In genomic region chr12:103114296-103115055, GRCh38 we compare ENCODE assay signal across 10 cellular contexts.
DNase-seq lines count a peak whose midpoint lies in the region; ATAC-seq and TF ChIP-seq lines count a peak whose summit lies in the region.
"Had no signal": no experiment of that assay in that cellular context is flagged by ENCODE, and none has a peak within 500 bp of the region (broad histone marks: within the 10 kb centered on the region; RNA-seq: fewer than 3 reads in every experiment).

No MANE protein-coding gene starts in this region.

- ATAC-seq in GM18870 (IDR thresholded peaks at IDR 0.05; ENCODE audit: unreplicated experiment), result peak; percentile 96
- ATAC-seq in GM21619 (IDR thresholded peaks at IDR 0.05; ENCODE audit: unreplicated experiment), result peak; percentile 96
- peak; percentile 97 for ATAC-seq in HG03280 (IDR thresholded peaks at IDR 0.05; ENCODE audit: unreplicated experiment)

- H3K27ac ChIP-seq in liver (ENCODE audit: low read depth in 1 of 2, low read length in 2 of 2), result peak overlapping the region; percentile 47 to 57
- H3K27ac ChIP-seq in effector memory CD4-positive, alpha-beta T cell (ENCODE audit: insufficient read depth, low read length, poor library complexity, severe bottlenecking), result no peak overlapping the region

- peaks cover 0 to 20% (median 12%) of the 10 kb centered on the region in 4 donors for H3K4me1 ChIP-seq in liver (ENCODE audit: control insufficient read depth in 4 of 4, insufficient read depth in 4 of 4, low read length in 3 of 4)
- H3K4me1 ChIP-seq in effector memory CD4-positive, alpha-beta T cell (ENCODE audit: control insufficient read depth, insufficient read depth, low read length, poor library complexity, severe bottlenecking), result no peaks in the 10 kb centered on the region

- peak in 1 of 2 donors; percentile 17 for TF ChIP-seq RAD21 in liver (IDR thresholded peaks at IDR 0.05)

- no peak for DNase-seq in HuH-7 (ENCODE audit: low spot score)
- DNase-seq in effector memory CD4-positive, alpha-beta T cell, result no peak
- no peak for DNase-seq in OCI-M2 (lab: John Stamatoyannopoulos, UW; ENCODE audit: unreplicated experiment)
- DNase-seq in NCI-H187 treated with DMSO at 0.1 percent for 48 hours (lab: John Stamatoyannopoulos, UW), result no peak
- DNase-seq: DND-41, NCI-H2171 had no signal

- no peak overlapping the region for H3K4me3 ChIP-seq in liver (ENCODE audit: low read depth in 1 of 3, low read length in 3 of 3)
- H3K4me3 ChIP-seq in effector memory CD4-positive, alpha-beta T cell (ENCODE audit: insufficient read depth, low read depth, low read length, poor library complexity, severe bottlenecking), result no peak overlapping the region

- H3K27me3 ChIP-seq in liver (ENCODE audit: control insufficient read depth in 4 of 4, insufficient read depth in 4 of 4, low read length in 3 of 4), result no peaks in the 10 kb centered on the region
- no peaks in the 10 kb centered on the region for H3K27me3 ChIP-seq in effector memory CD4-positive, alpha-beta T cell (replicated peaks; ENCODE audit: control insufficient read depth, insufficient read depth, low read length, poor library complexity, severe bottlenecking)

- WGBS in liver, result 66% methylated on average over 5 of the region's 5 CpGs

- no peak overlapping the region for H3K9ac ChIP-seq in liver (ENCODE audit: low read depth in 1 of 2, low read length in 2 of 2)

- H3K36me3 ChIP-seq in liver (ENCODE audit: control insufficient read depth in 4 of 4, insufficient read depth in 3 of 4, low read depth in 1 of 4, low read length in 3 of 4), result no peaks in the 10 kb centered on the region
- H3K36me3 ChIP-seq in effector memory CD4-positive, alpha-beta T cell (ENCODE audit: control insufficient read depth, insufficient read depth, low read length), result no peaks in the 10 kb centered on the region

- H3K9me3 ChIP-seq in liver (ENCODE audit: control insufficient read depth in 4 of 4, low read length in 3 of 4), result no peaks in the 10 kb centered on the region
- no peaks in the 10 kb centered on the region for H3K9me3 ChIP-seq in effector memory CD4-positive, alpha-beta T cell (ENCODE audit: control insufficient read depth, low read length)

- TF ChIP-seq CTCF in liver (IDR thresholded peaks at IDR 0.05; ENCODE audit: low read depth, low read length, missing input control), result no peak

TF ChIP-seq in liver, 16 proteins besides CTCF, POLR2A, EP300 and RAD21:
- TF ChIP-seq TAF1 (conservative IDR thresholded peaks at IDR 0.05), result no peak
- TF ChIP-seq, protein P1, sequence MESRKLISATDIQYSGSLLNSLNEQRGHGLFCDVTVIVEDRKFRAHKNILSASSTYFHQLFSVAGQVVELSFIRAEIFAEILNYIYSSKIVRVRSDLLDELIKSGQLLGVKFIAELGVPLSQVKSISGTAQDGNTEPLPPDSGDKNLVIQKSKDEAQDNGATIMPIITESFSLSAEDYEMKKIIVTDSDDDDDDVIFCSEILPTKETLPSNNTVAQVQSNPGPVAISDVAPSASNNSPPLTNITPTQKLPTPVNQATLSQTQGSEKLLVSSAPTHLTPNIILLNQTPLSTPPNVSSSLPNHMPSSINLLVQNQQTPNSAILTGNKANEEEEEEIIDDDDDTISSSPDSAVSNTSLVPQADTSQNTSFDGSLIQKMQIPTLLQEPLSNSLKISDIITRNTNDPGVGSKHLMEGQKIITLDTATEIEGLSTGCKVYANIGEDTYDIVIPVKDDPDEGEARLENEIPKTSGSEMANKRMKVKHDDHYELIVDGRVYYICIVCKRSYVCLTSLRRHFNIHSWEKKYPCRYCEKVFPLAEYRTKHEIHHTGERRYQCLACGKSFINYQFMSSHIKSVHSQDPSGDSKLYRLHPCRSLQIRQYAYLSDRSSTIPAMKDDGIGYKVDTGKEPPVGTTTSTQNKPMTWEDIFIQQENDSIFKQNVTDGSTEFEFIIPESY (IDR thresholded peaks at IDR 0.05), result no peak
- no peak for TF ChIP-seq FOXA1 (IDR thresholded peaks at IDR 0.05)
- peak in 1 of 2 donors; percentile 44 for TF ChIP-seq RXRA (IDR thresholded peaks at IDR 0.05)
- TF ChIP-seq FOXA2 (IDR thresholded peaks at IDR 0.05), result no peak
- no peak for TF ChIP-seq YY1 (IDR thresholded peaks at IDR 0.05)
- peak in 1 of 2 donors; percentile 34 for TF ChIP-seq JUND (IDR thresholded peaks at IDR 0.05)
- peak in 1 of 2 donors; percentile 61 for TF ChIP-seq HNF4A (conservative IDR thresholded peaks at IDR 0.05)
- no peak for TF ChIP-seq HNF4G (IDR thresholded peaks at IDR 0.05)
- TF ChIP-seq, protein P2, sequence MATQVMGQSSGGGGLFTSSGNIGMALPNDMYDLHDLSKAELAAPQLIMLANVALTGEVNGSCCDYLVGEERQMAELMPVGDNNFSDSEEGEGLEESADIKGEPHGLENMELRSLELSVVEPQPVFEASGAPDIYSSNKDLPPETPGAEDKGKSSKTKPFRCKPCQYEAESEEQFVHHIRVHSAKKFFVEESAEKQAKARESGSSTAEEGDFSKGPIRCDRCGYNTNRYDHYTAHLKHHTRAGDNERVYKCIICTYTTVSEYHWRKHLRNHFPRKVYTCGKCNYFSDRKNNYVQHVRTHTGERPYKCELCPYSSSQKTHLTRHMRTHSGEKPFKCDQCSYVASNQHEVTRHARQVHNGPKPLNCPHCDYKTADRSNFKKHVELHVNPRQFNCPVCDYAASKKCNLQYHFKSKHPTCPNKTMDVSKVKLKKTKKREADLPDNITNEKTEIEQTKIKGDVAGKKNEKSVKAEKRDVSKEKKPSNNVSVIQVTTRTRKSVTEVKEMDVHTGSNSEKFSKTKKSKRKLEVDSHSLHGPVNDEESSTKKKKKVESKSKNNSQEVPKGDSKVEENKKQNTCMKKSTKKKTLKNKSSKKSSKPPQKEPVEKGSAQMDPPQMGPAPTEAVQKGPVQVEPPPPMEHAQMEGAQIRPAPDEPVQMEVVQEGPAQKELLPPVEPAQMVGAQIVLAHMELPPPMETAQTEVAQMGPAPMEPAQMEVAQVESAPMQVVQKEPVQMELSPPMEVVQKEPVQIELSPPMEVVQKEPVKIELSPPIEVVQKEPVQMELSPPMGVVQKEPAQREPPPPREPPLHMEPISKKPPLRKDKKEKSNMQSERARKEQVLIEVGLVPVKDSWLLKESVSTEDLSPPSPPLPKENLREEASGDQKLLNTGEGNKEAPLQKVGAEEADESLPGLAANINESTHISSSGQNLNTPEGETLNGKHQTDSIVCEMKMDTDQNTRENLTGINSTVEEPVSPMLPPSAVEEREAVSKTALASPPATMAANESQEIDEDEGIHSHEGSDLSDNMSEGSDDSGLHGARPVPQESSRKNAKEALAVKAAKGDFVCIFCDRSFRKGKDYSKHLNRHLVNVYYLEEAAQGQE (IDR thresholded peaks at IDR 0.05), result no peak
- TF ChIP-seq GABPA (IDR thresholded peaks at IDR 0.05 in 1 of 2, conservative IDR thresholded peaks at IDR 0.05 in 1 of 2), result no peak
TF ChIP-seq in liver: peak in this region for 3.
